Comparison of ENCODE assay signal across 19 cellular contexts in the genomic region with DNA sequence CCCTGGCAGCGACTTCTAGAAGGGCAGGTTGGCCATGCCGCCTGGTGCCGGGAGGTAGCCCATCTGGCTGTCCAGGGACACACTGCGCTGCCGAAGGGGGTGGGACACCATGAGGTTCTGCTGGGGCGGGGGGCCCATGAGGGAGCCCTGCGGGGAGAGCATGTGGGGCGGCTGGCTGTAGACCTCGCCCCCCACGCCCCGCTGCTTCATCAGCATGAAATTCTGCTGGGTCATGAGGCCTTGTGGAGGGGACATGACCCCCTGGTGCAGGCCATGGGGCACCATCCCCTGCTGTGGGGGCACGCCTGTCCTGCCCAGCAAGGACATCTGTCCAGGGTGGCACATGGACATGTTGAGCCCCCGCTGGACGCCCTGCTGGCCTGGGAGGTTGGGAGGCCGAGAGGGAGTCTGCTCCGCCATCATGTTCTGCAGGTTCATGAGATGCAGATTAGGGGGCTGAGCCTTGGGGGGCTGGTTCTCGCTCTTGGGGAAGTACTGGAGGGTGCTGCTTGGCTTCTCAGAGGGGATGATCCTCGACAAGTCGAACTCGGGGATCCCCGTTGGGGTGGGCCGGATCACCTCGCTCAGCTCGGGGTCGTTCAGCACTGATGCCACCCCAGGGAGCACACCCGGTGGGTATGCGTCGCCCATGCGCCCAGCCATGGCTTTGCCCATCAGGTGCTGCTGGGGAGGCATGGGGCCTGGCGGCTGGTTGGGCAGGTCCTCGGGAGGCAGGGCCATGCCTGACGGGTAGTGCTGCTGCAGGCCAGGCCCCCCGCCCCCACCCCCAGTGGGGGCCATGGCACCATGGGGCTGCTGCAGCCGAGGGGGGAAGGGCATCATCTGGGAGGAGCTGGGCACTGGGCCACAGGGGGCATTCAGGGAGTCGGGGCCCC. TPM values are rescaled to one million over a fixed set of nuclear protein-coding genes. Genes with fewer than 3 reads are reported as not detected.
A peak's percentile ranks its signal among the peaks of the same experiment; 100 is the strongest.
DNase-seq lines count a peak whose midpoint lies in the region; ATAC-seq and TF ChIP-seq lines count a peak whose summit lies in the region.
"Had no signal": no experiment of that assay in that cellular context is flagged by ENCODE, and none has a peak within 500 bp of the region (broad histone marks: within the 10 kb centered on the region; RNA-seq: fewer than 3 reads in every experiment).

No MANE protein-coding gene starts in this region.

- H3K9me3 ChIP-seq in CD4-positive, alpha-beta memory T cell (ENCODE audit: control insufficient read depth in 1 of 2, low read length in 2 of 2): no peaks in the 10 kb centered on the region
- H3K9me3 ChIP-seq in Peyer's patch (no peaks in the 10 kb centered on the region), sigmoid colon (no peaks in the 10 kb centered on the region)
- H3K9me3 ChIP-seq: heart left ventricle, vagina had no signal

- H3K36me3 Mint-ChIP-seq in CD4-positive, alpha-beta memory T cell: peaks cover 17 to 70% of the 10 kb centered on the region in 2 donors

- POLR2A ChIA-PET in CD4-positive, alpha-beta memory T cell (lab: Charles Lee; ENCODE audit: partially characterized antibody): interaction anchor here (0.7 to 7.3 kb wide), 7 partner anchors 15 to 209 kb away, joined by 3 to 398 read pairs (median 3); a partner anchor contains a TSS

- H3K4me1 Mint-ChIP-seq in CD4-positive, alpha-beta memory T cell: peaks cover 36 to 52% (median 45%) of the 10 kb centered on the region in 4 donors

- peaks cover 58% of the 10 kb centered on the region for H3K36me3 ChIP-seq in CD4-positive, alpha-beta memory T cell (ENCODE audit: insufficient read depth, low read length)
- H3K36me3 ChIP-seq in Peyer's patch (peaks cover 0 to 54% (median 0%) of the 10 kb centered on the region in 3 donors), sigmoid colon (peaks cover 23 to 65% (median 50%) of the 10 kb centered on the region in 4 donors)

- peaks cover 0 to 2% (median 0%) of the 10 kb centered on the region in 8 donors for H3K9me3 Mint-ChIP-seq in CD4-positive, alpha-beta memory T cell
- H3K9me3 Mint-ChIP-seq: activated CD8-positive, alpha-beta T cell treated with anti-CD3 and anti-CD28 coated beads for 36 hours had no signal

- TF ChIP-seq EP300 in sigmoid colon (IDR thresholded peaks at IDR 0.05): no peak

- no peak overlapping the region for H3K4me3 Mint-ChIP-seq in CD4-positive, alpha-beta memory T cell
- H3K4me3 Mint-ChIP-seq: activated CD8-positive, alpha-beta T cell treated with anti-CD3 and anti-CD28 coated beads for 36 hours had no signal

- no peak overlapping the region for H3K27ac ChIP-seq in CD4-positive, alpha-beta memory T cell (ENCODE audit: low read depth, low read length)
- no peak overlapping the region for H3K27ac ChIP-seq in Peyer's patch
- H3K27ac ChIP-seq in sigmoid colon: peak overlapping the region in 3 of 4 donors; percentile 25 to 58 (median 58)
- H3K27ac ChIP-seq: vagina had no signal

- TF ChIP-seq CTCF in Peyer's patch (IDR thresholded peaks at IDR 0.05) (no peak), sigmoid colon (IDR thresholded peaks at IDR 0.05) (no peak)

- intact Hi-C loops in CD4-positive, alpha-beta memory T cell (cut with micrococcal nuclease): no loop called here
- intact Hi-C loops in sigmoid colon (cut with DNase I): no loop called here

- H3K27me3 Mint-ChIP-seq in CD4-positive, alpha-beta memory T cell: no peaks in the 10 kb centered on the region
- H3K27me3 Mint-ChIP-seq: activated CD8-positive, alpha-beta T cell treated with anti-CD3 and anti-CD28 coated beads for 36 hours had no signal

- DNase-seq in CD4-positive, alpha-beta memory T cell: peak in 1 of 5 donors; percentile 39
- DNase-seq in Peyer's patch (peak in 2 of 3 donors; percentile 47), left lobe of liver (ENCODE audit: low spot score) (peak; percentile 46), sigmoid colon (peak; percentile 67), ureter (ENCODE audit: low spot score) (no peak), amygdala (lab: John Stamatoyannopoulos, UW) (no peak)
- DNase-seq: activated CD8-positive, alpha-beta T cell treated with anti-CD3 and anti-CD28 coated beads for 36 hours; activated T-cell treated with anti-CD3 and anti-CD28 coated beads, Interleukin-2, amount 50 U/mL, for 48 hours; caudate nucleus; GF-D8; SHP77 treated with DMSO at 0.1 percent for 48 hours had no signal

- TF ChIP-seq POLR2A in Peyer's patch (IDR thresholded peaks at IDR 0.05) (no peak), sigmoid colon (IDR thresholded peaks at IDR 0.05) (no peak)

- 93% methylated on average over 35 of the region's 35 CpGs for WGBS in sigmoid colon, 2 donors

- ATAC-seq in left lobe of liver: no peak
- ATAC-seq in HG03439 (IDR thresholded peaks at IDR 0.05; ENCODE audit: unreplicated experiment): no peak
- ATAC-seq: activated CD8-positive, alpha-beta T cell treated with anti-CD3 and anti-CD28 coated beads for 36 hours; GM12878; heart left ventricle had no signal

- no peak overlapping the region for H3K4me3 ChIP-seq in CD4-positive, alpha-beta memory T cell (ENCODE audit: low read length in 2 of 2)
- no peak overlapping the region for H3K4me3 ChIP-seq in Peyer's patch
- H3K4me3 ChIP-seq in sigmoid colon: no peak overlapping the region
- H3K4me3 ChIP-seq: GM12878, heart left ventricle, vagina had no signal

- CTCF ChIA-PET in CD4-positive, alpha-beta memory T cell (lab: Charles Lee; ENCODE audit: partially characterized antibody): no interaction called here

- H3K4me1 ChIP-seq in CD4-positive, alpha-beta memory T cell (ENCODE audit: insufficient read depth, low read length): peaks cover 50% of the 10 kb centered on the region
- H3K4me1 ChIP-seq in Peyer's patch (peaks cover 0 to 37% (median 22%) of the 10 kb centered on the region in 4 donors), sigmoid colon (peaks cover 0 to 58% (median 33%) of the 10 kb centered on the region in 4 donors)
- H3K4me1 ChIP-seq: vagina had no signal

- peak overlapping the region in 5 of 7 donors; percentile 37 to 95 (median 48) for H3K27ac Mint-ChIP-seq in CD4-positive, alpha-beta memory T cell

- H3K27me3 ChIP-seq in CD4-positive, alpha-beta memory T cell (ENCODE audit: insufficient read depth, low read length): no peaks in the 10 kb centered on the region
- H3K27me3 ChIP-seq in Peyer's patch (no peaks in the 10 kb centered on the region), sigmoid colon (no peaks in the 10 kb centered on the region)
- H3K27me3 ChIP-seq: heart left ventricle, vagina had no signal

RNA-seq across cellular contexts. Expression of a gene that starts 15.0 kb away (rescaled TPM):
- total RNA-seq in CD4-positive, alpha-beta memory T cell: 10 to 100 TPM; 21.1 to 21.5 TPM
- polyA plus RNA-seq in CD4-positive, alpha-beta memory T cell: 10 to 100 TPM in 1 of 2 donors, 1 to 10 TPM in 1; 7.9 to 18.2 TPM
- total RNA-seq in Peyer's patch (1 to 10 TPM in 2 of 4 donors, under 1 TPM in 1, not detected in 1; 0.66 to 7.4 (median 1.1) TPM), left lobe of liver (0.08 TPM), sigmoid colon (not detected), ureter (not detected)
- polyA plus RNA-seq in sigmoid colon: 10 to 100 TPM in 1 of 3 donors, under 1 TPM in 2; under 0.01 to 11.5 (median 0.23) TPM
- total RNA-seq: HT1080, mesenteric fat pad, renal cortical epithelial cell, vagina had no signal

RNA-seq across cellular contexts. Expression of a gene that starts 27.1 kb away (rescaled TPM):
- total RNA-seq in CD4-positive, alpha-beta memory T cell: 100 to 1,000 TPM; 216 to 232 TPM
- polyA plus RNA-seq in CD4-positive, alpha-beta memory T cell: 10 to 100 TPM in 1 of 2 donors, under 1 TPM in 1; 0.45 to 10.9 TPM
- total RNA-seq in Peyer's patch: 10 to 100 TPM; 26.4 to 51.3 (median 34.1) TPM
- 24.7 TPM for total RNA-seq in left lobe of liver
- 10 to 100 TPM in 3 of 4 donors, 1 to 10 TPM in 1; 7.9 to 46.5 (median 10.8) TPM for total RNA-seq in sigmoid colon
- 10 to 100 TPM in 1 of 3 donors, 1 to 10 TPM in 2; 4.8 to 33.2 (median 7.4) TPM for polyA plus RNA-seq in sigmoid colon
- total RNA-seq in ureter: 87.8 TPM

RNA-seq across cellular contexts. Expression of a gene that starts 57.5 kb away (rescaled TPM):
- total RNA-seq in CD4-positive, alpha-beta memory T cell: not detected
- not detected for polyA plus RNA-seq in CD4-positive, alpha-beta memory T cell
- total RNA-seq in Peyer's patch (not detected), left lobe of liver (not detected), sigmoid colon (not detected), ureter (240 TPM)
- polyA plus RNA-seq in sigmoid colon: not detected
- total RNA-seq: heart left ventricle; HT1080; mesenteric fat pad; T-helper 1 cell treated with Interleukin-12 subunit alpha and Interleukin-12 subunit beta and Interleukin-4 antibody, amounts not matched to agents 30 ng/mL and 1 ng/mL, for 36 hours; vagina had no signal
- polyA plus RNA-seq: heart left ventricle had no signal

Comparison
In these comparisons a context has a peak if more than half of its experiments do, and no peak if none do; other contexts are left out.
1. DNase-seq: peak in Peyer's patch (2 of 3), left lobe of liver (single experiment) and sigmoid colon (single experiment); none in ureter (single experiment) and amygdala (0 of 56).
2. H3K27ac ChIP-seq: peak in sigmoid colon (3 of 4); none in CD4-positive, alpha-beta memory T cell (single experiment) and Peyer's patch (0 of 4).
3. RNA of a gene that starts 57.5 kb away (total RNA-seq): 240 TPM in ureter (single experiment); not detected in CD4-positive, alpha-beta memory T cell, not detected in left lobe of liver (single experiment), not detected in Peyer's patch and not detected in sigmoid colon; every median in the first group is over 100 times any median in the second.